Comparison of ENCODE assay signal across 1 cellular context in genomic region chr14:72679591-72680151, GRCh38.
TF ChIP-seq lines count a peak whose summit lies in the region.

No MANE protein-coding gene starts in this region.

TF ChIP-seq in IMR-90, 13 proteins besides CTCF, POLR2A, EP300 and RAD21 (continued from another document):
- TF ChIP-seq, protein P1, sequence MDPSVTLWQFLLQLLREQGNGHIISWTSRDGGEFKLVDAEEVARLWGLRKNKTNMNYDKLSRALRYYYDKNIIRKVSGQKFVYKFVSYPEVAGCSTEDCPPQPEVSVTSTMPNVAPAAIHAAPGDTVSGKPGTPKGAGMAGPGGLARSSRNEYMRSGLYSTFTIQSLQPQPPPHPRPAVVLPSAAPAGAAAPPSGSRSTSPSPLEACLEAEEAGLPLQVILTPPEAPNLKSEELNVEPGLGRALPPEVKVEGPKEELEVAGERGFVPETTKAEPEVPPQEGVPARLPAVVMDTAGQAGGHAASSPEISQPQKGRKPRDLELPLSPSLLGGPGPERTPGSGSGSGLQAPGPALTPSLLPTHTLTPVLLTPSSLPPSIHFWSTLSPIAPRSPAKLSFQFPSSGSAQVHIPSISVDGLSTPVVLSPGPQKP (IDR thresholded peaks at IDR 0.05; ENCODE audit: borderline replicate concordance, low read depth, low read length) = no peak
- TF ChIP-seq MXI1 (IDR thresholded peaks at IDR 0.05; ENCODE audit: borderline replicate concordance, low read depth, low read length) = no peak
- TF ChIP-seq MAFK (IDR thresholded peaks at IDR 0.05; ENCODE audit: low read depth, low read length) = no peak
- no peak for TF ChIP-seq MAZ (IDR thresholded peaks at IDR 0.05; ENCODE audit: borderline replicate concordance, low read depth, low read length)
- TF ChIP-seq, protein P2, sequence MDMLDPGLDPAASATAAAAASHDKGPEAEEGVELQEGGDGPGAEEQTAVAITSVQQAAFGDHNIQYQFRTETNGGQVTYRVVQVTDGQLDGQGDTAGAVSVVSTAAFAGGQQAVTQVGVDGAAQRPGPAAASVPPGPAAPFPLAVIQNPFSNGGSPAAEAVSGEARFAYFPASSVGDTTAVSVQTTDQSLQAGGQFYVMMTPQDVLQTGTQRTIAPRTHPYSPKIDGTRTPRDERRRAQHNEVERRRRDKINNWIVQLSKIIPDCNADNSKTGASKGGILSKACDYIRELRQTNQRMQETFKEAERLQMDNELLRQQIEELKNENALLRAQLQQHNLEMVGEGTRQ (IDR thresholded peaks at IDR 0.05; ENCODE audit: low read depth, low read length) = no peak
- TF ChIP-seq RCOR1 (IDR thresholded peaks at IDR 0.05; ENCODE audit: insufficient replicate concordance, low read length) = no peak
- TF ChIP-seq BHLHE40 (IDR thresholded peaks at IDR 0.05; ENCODE audit: low read depth, low read length) = no peak
